8 cellular contexts compared by ENCODE assay signal in the genomic region with DNA sequence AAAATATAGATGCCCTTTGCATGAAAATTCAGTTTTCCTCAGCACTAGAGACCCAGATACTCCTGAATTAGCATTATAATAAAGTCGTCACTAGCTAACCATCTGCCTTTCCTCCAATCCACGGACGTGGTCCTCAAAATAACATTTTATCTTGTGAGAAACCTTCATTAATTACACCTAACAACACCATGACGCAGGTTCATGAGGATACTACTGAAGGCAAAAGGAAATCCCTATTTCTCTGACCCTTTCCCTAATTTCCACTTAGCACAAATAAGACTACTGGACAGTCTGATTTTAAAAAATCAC. TPM values are rescaled to one million over a fixed set of nuclear protein-coding genes. Genes with fewer than 3 reads are reported as not detected.
DNase-seq lines count a peak whose midpoint lies in the region; TF ChIP-seq lines count a peak whose summit lies in the region.

No MANE protein-coding gene starts in this region.

- peak overlapping the region; percentile 91 for H3K27ac ChIP-seq in OCI-LY7 (ENCODE audit: low read depth, low read length, poor library complexity, severe bottlenecking)
- peak overlapping the region; percentile 100 for H3K27ac ChIP-seq in osteoblast (ENCODE audit: low read depth, low read length)

- peak overlapping the region; percentile 98 for H3K4me2 ChIP-seq in OCI-LY7 (ENCODE audit: low read length)
- peak overlapping the region; percentile 86 for H3K4me2 ChIP-seq in osteoblast (ENCODE audit: insufficient read depth, low read length)

- H2AFZ ChIP-seq in OCI-LY7 (ENCODE audit: low read length) (peak overlapping the region; percentile 96; the same call in 1 of the 2 replicates), osteoblast (ENCODE audit: low read length) (peak overlapping the region; percentile 97)

- CTCF ChIA-PET in OCI-LY7 (lab: Charles Lee; ENCODE audit: unreplicated experiment): no interaction called here

- H3K4me1 ChIP-seq in OCI-LY7 (ENCODE audit: insufficient read depth, low read length, poor library complexity, severe bottlenecking): peaks cover 36% of the 10 kb centered on the region
- peaks cover 25% of the 10 kb centered on the region for H3K4me1 ChIP-seq in osteoblast (ENCODE audit: insufficient read depth, low read length)

- no peaks in the 10 kb centered on the region for H3K27me3 ChIP-seq in osteoblast (ENCODE audit: insufficient read depth, low read length)

- DNase-seq in CD14-positive monocyte (ENCODE audit: low spot score) (no peak), OCI-LY7 (ENCODE audit: low spot score) (no peak), endothelial cell (ENCODE audit: low spot score) (no peak), osteoblast (ENCODE audit: insufficient read length, low spot score, missing footprints) (no peak), NCI-H69 (lab: John Stamatoyannopoulos, UW) (no peak), cerebellar cortex (ENCODE audit: low spot score) (no peak), C1 segment of cervical spinal cord (lab: John Stamatoyannopoulos, UW) (no peak)
- no peak for DNase-seq in activated CD4-positive, alpha-beta T cell treated with anti-CD3 and anti-CD28 coated beads for 48 hours

- H3K36me3 Mint-ChIP-seq in CD14-positive monocyte (peaks cover 21 to 32% of the 10 kb centered on the region in 2 donors), endothelial cell (ENCODE audit: low read depth, unreplicated experiment) (peaks cover 6% of the 10 kb centered on the region)

- no TSS peak for BruUV-seq in OCI-LY7 (replicated peaks; lab: Mats Ljungman, UMichigan)

- H3K9me2 ChIP-seq in OCI-LY7 (ENCODE audit: insufficient read depth, low read length): no peaks in the 10 kb centered on the region

- H3K27ac Mint-ChIP-seq in CD14-positive monocyte (peak overlapping the region in 5 of 7 donors; percentile 99 to 100 (median 99)), endothelial cell (ENCODE audit: unreplicated experiment) (peak overlapping the region; percentile 99)

- peaks cover 0 to 1% (median 0%) of the 10 kb centered on the region in 3 donors for H3K27me3 Mint-ChIP-seq in CD14-positive monocyte (ENCODE audit: low read depth in 3 of 3)
- H3K27me3 Mint-ChIP-seq in endothelial cell (ENCODE audit: unreplicated experiment): peaks cover 5% of the 10 kb centered on the region

- H3K36me3 ChIP-seq in OCI-LY7 (ENCODE audit: insufficient read depth, low read length) (peaks cover 47% of the 10 kb centered on the region), osteoblast (ENCODE audit: insufficient read depth, low read length) (no peaks in the 10 kb centered on the region)

- no peaks in the 10 kb centered on the region for H3K9me3 ChIP-seq in OCI-LY7 (ENCODE audit: low read length)
- no peaks in the 10 kb centered on the region for H3K9me3 ChIP-seq in osteoblast (ENCODE audit: low read depth, low read length)

- peak overlapping the region; percentile 80 for H3K4me3 ChIP-seq in OCI-LY7 (ENCODE audit: low read depth, low read length, poor library complexity, severe bottlenecking)
- H3K4me3 ChIP-seq in osteoblast (ENCODE audit: insufficient read depth, low read length): peak overlapping the region; percentile 96

- H3K4me3 Mint-ChIP-seq in CD14-positive monocyte (peak overlapping the region; percentile 86 to 96), endothelial cell (ENCODE audit: unreplicated experiment) (peak overlapping the region; percentile 97)

- peaks cover 0 to 2% (median 0%) of the 10 kb centered on the region in 7 donors for H3K9me3 Mint-ChIP-seq in CD14-positive monocyte
- H3K9me3 Mint-ChIP-seq in endothelial cell (ENCODE audit: unreplicated experiment): no peaks in the 10 kb centered on the region

- POLR2A ChIA-PET in OCI-LY7 (lab: Charles Lee): interaction anchor here (0.6 to 3.2 kb wide), 14 partner anchors 8 to 142 kb away, joined by 3 to 23 read pairs (median 4); partner anchors contain the start of genes CCNC, COQ3 and USP45

- peaks cover 58% of the 10 kb centered on the region for H3K79me2 ChIP-seq in OCI-LY7 (ENCODE audit: insufficient read depth, low read depth, low read length)
- peaks cover 54% of the 10 kb centered on the region for H3K79me2 ChIP-seq in osteoblast (ENCODE audit: insufficient read depth, low read length)

- TF ChIP-seq CTCF in CD14-positive monocyte (IDR thresholded peaks at IDR 0.05): no peak
- no peak for TF ChIP-seq CTCF in OCI-LY7 (conservative IDR thresholded peaks at IDR 0.05; ENCODE audit: low read length)
- TF ChIP-seq CTCF in endothelial cell (IDR thresholded peaks at IDR 0.05; ENCODE audit: unreplicated experiment): no peak
- no peak for TF ChIP-seq CTCF in osteoblast (IDR thresholded peaks at IDR 0.05; ENCODE audit: extremely low read depth, low read depth, low read length)

- intact Hi-C loops in CD14-positive monocyte (cut with micrococcal nuclease) (no loop called here), OCI-LY7 (cut with micrococcal nuclease; ENCODE audit: unreplicated experiment) (loop anchor here (5.0 kb wide), 1 partner anchor 94 kb away; no protein-coding TSS in a partner anchor)

- peaks cover 40% of the 10 kb centered on the region for H3K4me1 Mint-ChIP-seq in CD14-positive monocyte
- H3K4me1 Mint-ChIP-seq in endothelial cell (ENCODE audit: unreplicated experiment): peaks cover 34% of the 10 kb centered on the region

- H4K20me1 ChIP-seq in OCI-LY7 (ENCODE audit: insufficient read depth, low read length) (peaks cover 25% of the 10 kb centered on the region), osteoblast (ENCODE audit: insufficient read depth, low read length) (peaks cover 33% of the 10 kb centered on the region)

RNA-seq across cellular contexts. Expression of gene PNISR, which starts 1.3 kb away (rescaled TPM):
- polyA plus RNA-seq in CD14-positive monocyte: 10 to 100 TPM; 28.9 to 33.9 TPM
- total RNA-seq in OCI-LY7 (2014; rRNA removed; shearing (Covaris generic)): 163 and 169 TPM in 2 replicates
- total RNA-seq in OCI-LY7 (2022) (176 and 201 TPM in 2 replicates), endothelial cell (ENCODE audit: unreplicated experiment) (86.4 TPM), osteoblast (78.2 and 81.9 TPM in 2 replicates)

RNA-seq across cellular contexts. Expression of gene COQ3, which starts 32.4 kb away (rescaled TPM):
- polyA plus RNA-seq in CD14-positive monocyte: 1 to 10 TPM; 1.6 to 2.3 TPM
- total RNA-seq in OCI-LY7 (2014; rRNA removed; shearing (Covaris generic)): 3.7 and 8.3 TPM in 2 replicates
- total RNA-seq in OCI-LY7 (2022) (10.9 and 11.1 TPM in 2 replicates), endothelial cell (ENCODE audit: unreplicated experiment) (2.9 TPM), osteoblast (2.5 and 3.5 TPM in 2 replicates)
